16 cellular contexts compared by ENCODE assay signal in genomic region chr3:115321396-115321795, GRCh38.
DNase-seq lines count a peak whose midpoint lies in the region; ATAC-seq and TF ChIP-seq lines count a peak whose summit lies in the region.
"Had no signal": no experiment of that assay in that cellular context is flagged by ENCODE, and none has a peak within 500 bp of the region (broad histone marks: within the 10 kb centered on the region; RNA-seq: fewer than 3 reads in every experiment).

No MANE protein-coding gene starts in this region.

- H3K27ac ChIP-seq in GM23338 (ENCODE audit: low read depth) (no peak overlapping the region), fibroblast of lung (ENCODE audit: insufficient read depth, low read length) (no peak overlapping the region)
- H3K27ac ChIP-seq in CD4-positive, alpha-beta T cell (ENCODE audit: low read depth, low read length) = no peak overlapping the region
- H3K27ac ChIP-seq: BLaER1 had no signal

- no peak overlapping the region for H3K27ac Mint-ChIP-seq in GM23338
- no peak overlapping the region for H3K27ac Mint-ChIP-seq in CD4-positive, alpha-beta T cell
- H3K27ac Mint-ChIP-seq: activated naive CD4-positive, alpha-beta T cell treated with anti-CD3 and anti-CD28 coated beads, Interleukin-2, amount 50 U/mL, for 24 hours; type B pancreatic cell had no signal

- H3K4me2 ChIP-seq in GM23338 = peak overlapping the region; percentile 49
- H3K4me2 ChIP-seq in fibroblast of lung (ENCODE audit: extremely low read depth, insufficient read depth, low read length) = no peak overlapping the region
- H3K4me2 ChIP-seq: BLaER1 had no signal

- H3F3A ChIP-seq in GM23338 (replicated peaks; ENCODE audit: low read depth) = no peaks in the 10 kb centered on the region

- CTCF ChIA-PET in AG04449 (lab: Yijun Ruan, JAX) = interaction anchor here (1.1 kb wide), 1 partner anchor 104 kb away, joined by 3 read pairs; no protein-coding TSS in a partner anchor
- CTCF ChIA-PET in CD4-positive, alpha-beta T cell (lab: Charles Lee) = no interaction called here

- no peaks in the 10 kb centered on the region for H4K20me1 ChIP-seq in GM23338 (replicated peaks; ENCODE audit: insufficient read depth)
- H4K20me1 ChIP-seq in fibroblast of lung (ENCODE audit: control insufficient read depth, extremely low read depth, insufficient read depth, low read length) = no peaks in the 10 kb centered on the region
- H4K20me1 ChIP-seq: BLaER1 had no signal

- H2AFZ ChIP-seq in GM23338 (no peak overlapping the region), fibroblast of lung (ENCODE audit: low read length) (no peak overlapping the region)

- no peak overlapping the region for H3K4me3 ChIP-seq in AG04449 (ENCODE audit: low read depth, low read length)
- H3K4me3 ChIP-seq in GM23338 = no peak overlapping the region
- H3K4me3 ChIP-seq in fibroblast of lung (replicated peaks in 1 of 4; ENCODE audit: control extremely low read depth in 1 of 4, insufficient read depth in 1 of 4, low read depth in 3 of 4, low read length in 4 of 4) = no peak overlapping the region
- H3K4me3 ChIP-seq: BLaER1 had no signal

- POLR2A ChIA-PET in AG04449 (lab: Yijun Ruan, JAX) = no interaction called here
- POLR2A ChIA-PET in CD4-positive, alpha-beta T cell (lab: Charles Lee) = no interaction called here

- H3K36me3 Mint-ChIP-seq in GM23338 (ENCODE audit: low read depth) = peaks cover 7% of the 10 kb centered on the region; the same call in 2 of the 3 replicates
- no peaks in the 10 kb centered on the region for H3K36me3 Mint-ChIP-seq in CD4-positive, alpha-beta T cell (ENCODE audit: low read depth)
- H3K36me3 Mint-ChIP-seq: type B pancreatic cell had no signal

- TF ChIP-seq CTCF in AG04449 (IDR thresholded peaks at IDR 0.05; ENCODE audit: insufficient read depth, low read length, missing control alignments) (no peak), GM23338 (conservative IDR thresholded peaks at IDR 0.05; ENCODE audit: low read depth in 2 of 2) (no peak), fibroblast of lung (conservative IDR thresholded peaks at IDR 0.05 in 1 of 2, IDR thresholded peaks at IDR 0.05 in 1 of 2; ENCODE audit: low read depth in 1 of 2, low read length in 2 of 2) (no peak)
- no peak for TF ChIP-seq CTCF in CD4-positive, alpha-beta T cell (IDR thresholded peaks at IDR 0.05)

- no peaks in the 10 kb centered on the region for H3K27me3 ChIP-seq in GM23338 (ENCODE audit: insufficient read depth)
- H3K27me3 ChIP-seq in fibroblast of lung (ENCODE audit: control insufficient read depth, insufficient read depth, low read length) = no peaks in the 10 kb centered on the region
- no peaks in the 10 kb centered on the region for H3K27me3 ChIP-seq in CD4-positive, alpha-beta T cell (ENCODE audit: control insufficient read depth, insufficient read depth, low read length)
- H3K27me3 ChIP-seq: BLaER1 had no signal

- H3K4me1 Mint-ChIP-seq in GM23338 = peaks cover 42% of the 10 kb centered on the region
- H3K4me1 Mint-ChIP-seq in CD4-positive, alpha-beta T cell (ENCODE audit: low read depth) = no peaks in the 10 kb centered on the region
- H3K4me1 Mint-ChIP-seq: activated naive CD4-positive, alpha-beta T cell treated with anti-CD3 and anti-CD28 coated beads, Interleukin-2, amount 50 U/mL, for 24 hours had no signal

- H3K4me1 ChIP-seq in GM23338 (ENCODE audit: insufficient read depth) = peaks cover 31% of the 10 kb centered on the region
- H3K4me1 ChIP-seq in fibroblast of lung (ENCODE audit: control insufficient read depth, extremely low read depth, insufficient read depth, low read length) = no peaks in the 10 kb centered on the region
- H3K4me1 ChIP-seq: BLaER1 had no signal

- H3K9me2 ChIP-seq in GM23338 (ENCODE audit: insufficient read depth) = no peaks in the 10 kb centered on the region

- peaks cover 2% of the 10 kb centered on the region for H3K27me3 Mint-ChIP-seq in GM23338 (ENCODE audit: insufficient read depth, low read depth, poor library complexity)
- H3K27me3 Mint-ChIP-seq in CD4-positive, alpha-beta T cell = no peaks in the 10 kb centered on the region
- H3K27me3 Mint-ChIP-seq: activated naive CD4-positive, alpha-beta T cell treated with anti-CD3 and anti-CD28 coated beads, Interleukin-2, amount 50 U/mL, for 24 hours; type B pancreatic cell had no signal

- peaks cover 3% of the 10 kb centered on the region; the same call in 2 of the 3 replicates for H3K9me3 Mint-ChIP-seq in GM23338
- H3K9me3 Mint-ChIP-seq in CD4-positive, alpha-beta T cell = no peaks in the 10 kb centered on the region
- H3K9me3 Mint-ChIP-seq: type B pancreatic cell had no signal

- no peaks in the 10 kb centered on the region for H3K9me3 ChIP-seq in fibroblast of lung (ENCODE audit: control insufficient read depth, insufficient read depth, low read depth, low read length)
- H3K9me3 ChIP-seq in CD4-positive, alpha-beta T cell (ENCODE audit: control insufficient read depth, low read length) = no peaks in the 10 kb centered on the region
- H3K9me3 ChIP-seq: BLaER1 had no signal

- peak; percentile 14 for DNase-seq in AG04449 (ENCODE audit: low read depth, low spot score)
- DNase-seq in GM23338 (ENCODE audit: low spot score) = no peak
- peak; percentile 86 for DNase-seq in NCI-H69 (lab: John Stamatoyannopoulos, UW)
- DNase-seq in fibroblast of lung (ENCODE audit: low read depth in 2 of 2) = peak; percentile 21 to 82
- DNase-seq in foreskin melanocyte = no peak
- DNase-seq in CD4-positive, alpha-beta T cell = no peak
- DNase-seq in HuH-7.5 (ENCODE audit: low spot score) = no peak
- no peak for DNase-seq in KBM-7
- DNase-seq: activated CD4-positive, alpha-beta T cell treated with anti-CD3 and anti-CD28 coated beads for 4 hours; kidney; NCI-H1694; posterior cingulate gyrus; Right ventricle myocardium superior had no signal

- intact Hi-C loops in CD4-positive, alpha-beta T cell (cut with DNase I, micrococcal nuclease) = no loop called here

- no peak for ATAC-seq in GM23338
- ATAC-seq in CD4-positive, alpha-beta T cell (ENCODE audit: poor library complexity) = no peak

- H3K4me3 Mint-ChIP-seq in GM23338 = no peak overlapping the region
- no peak overlapping the region for H3K4me3 Mint-ChIP-seq in CD4-positive, alpha-beta T cell
- H3K4me3 Mint-ChIP-seq: activated naive CD4-positive, alpha-beta T cell treated with anti-CD3 and anti-CD28 coated beads, Interleukin-2, amount 50 U/mL, for 24 hours; type B pancreatic cell had no signal

- H3K79me2 ChIP-seq in GM23338 (replicated peaks; ENCODE audit: insufficient read depth) (peaks cover 30% of the 10 kb centered on the region), fibroblast of lung (ENCODE audit: control insufficient read depth, insufficient read depth, low read length) (no peaks in the 10 kb centered on the region)

- H3K9ac ChIP-seq in fibroblast of lung (ENCODE audit: insufficient read depth, low read length) = no peak overlapping the region
- H3K9ac ChIP-seq: BLaER1 had no signal

- H3K36me3 ChIP-seq in GM23338 (ENCODE audit: insufficient read depth) (no peaks in the 10 kb centered on the region), fibroblast of lung (ENCODE audit: control insufficient read depth, insufficient read depth, low read length) (no peaks in the 10 kb centered on the region)
- H3K36me3 ChIP-seq: BLaER1 had no signal

- in situ Hi-C loops in KBM-7 (cut with MboI; ENCODE audit: low pct_unique_long_range_greater_than_20kb, low sequenced_read_pairs) = no loop called here

TF ChIP-seq in GM23338, 12 proteins besides CTCF, POLR2A, EP300 and RAD21 (continues in another document):
- TF ChIP-seq EZH2phosphoT487 (IDR thresholded peaks at IDR 0.05; ENCODE audit: unreplicated experiment) (no peak), ZNF114 (CRISPR knock-in tag; IDR thresholded peaks at IDR 0.05) (no peak), REST (IDR thresholded peaks at IDR 0.05; ENCODE audit: unreplicated experiment) (no peak), JUNB (IDR thresholded peaks at IDR 0.05; ENCODE audit: unreplicated experiment) (no peak)

Comparison
In these comparisons a context has a peak if more than half of its experiments do, and no peak if none do; other contexts are left out.
1. DNase-seq: peak in AG04449 (single experiment), NCI-H69 (single experiment) and fibroblast of lung (2 of 2); none in GM23338 (single experiment), foreskin melanocyte (single experiment), CD4-positive, alpha-beta T cell (0 of 10), HuH-7.5 (single experiment) and KBM-7 (single experiment).